Comparison of ENCODE assay signal across 26 cellular contexts in genomic region chr4:868421-868820, GRCh38. TPM values are rescaled to one million over a fixed set of nuclear protein-coding genes. Genes with fewer than 3 reads are reported as not detected.
"Had no signal": no experiment of that assay in that cellular context is flagged by ENCODE, and none has a peak within 500 bp of the region (broad histone marks: within the 10 kb centered on the region; RNA-seq: fewer than 3 reads in every experiment).

No MANE protein-coding gene starts in this region.

- DNase-seq: MV-4-11; NCI-H1048; NCI-H1105; NCI-H1417; NCI-H1436 treated with DMSO at 0.1 percent for 48 hours; NCI-H1694; NCI-H1930; NCI-H2081; NCI-H2107; NCI-H2227 treated with DMSO at 0.1 percent for 48 hours; NCI-H524; NCI-H526 treated with DMSO at 0.1 percent for 48 hours; NCI-H774; NK-92 treated with Interleukin-12 subunit alpha and Interleukin-12 subunit beta, amount 100 ng/mL, for 24 hours; PC-3; Right ventricle myocardium superior; SIG-M5; SW 1271; T-cell had no signal

- H3K36me3 ChIP-seq: SJSA1 had no signal

- H3K4me3 ChIP-seq: K562, SJSA1, SK-N-MC had no signal

- H3K4me1 ChIP-seq: SJSA1 had no signal

- ATAC-seq: K562, Panc1, PC-3, T-cell had no signal

- H3K9me3 ChIP-seq: SJSA1 had no signal

- H3K27ac ChIP-seq: SJSA1, SK-N-MC had no signal

RNA-seq across cellular contexts. Expression of gene CPLX1, which starts 42.5 kb away (rescaled TPM):
- total RNA-seq: HT1080, LHCN-M2, SJSA1 had no signal
- polyA plus RNA-seq: IgD-negative memory B cell had no signal
